8 cellular contexts compared by ENCODE assay signal in genomic region chr21:44454747-44455523, GRCh38. TPM values are rescaled to one million over a fixed set of nuclear protein-coding genes. Genes with fewer than 3 reads are reported as not detected.
DNase-seq lines count a peak whose midpoint lies in the region; ATAC-seq, FAIRE-seq and TF ChIP-seq lines count a peak whose summit lies in the region.

A gene with protein sequence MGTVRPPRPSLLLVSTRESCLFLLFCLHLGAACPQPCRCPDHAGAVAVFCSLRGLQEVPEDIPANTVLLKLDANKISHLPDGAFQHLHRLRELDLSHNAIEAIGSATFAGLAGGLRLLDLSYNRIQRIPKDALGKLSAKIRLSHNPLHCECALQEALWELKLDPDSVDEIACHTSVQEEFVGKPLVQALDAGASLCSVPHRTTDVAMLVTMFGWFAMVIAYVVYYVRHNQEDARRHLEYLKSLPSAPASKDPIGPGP (plus strand): TSS chr21:44455510. CDS start chr21:44456645, 1,135 bp downstream.

- H3K9me3 ChIP-seq in MM.1S (replicated peaks; ENCODE audit: insufficient read depth, low read length): no peaks in the 10 kb centered on the region
- no peaks in the 10 kb centered on the region for H3K9me3 ChIP-seq in K562 (replicated peaks; ENCODE audit: control insufficient read depth, insufficient read depth, low read depth, low read length)
- no peaks in the 10 kb centered on the region for H3K9me3 ChIP-seq in iPS-20b (ENCODE audit: insufficient read depth, low read depth, low read length)

- no peak for TF ChIP-seq EP300 in K562 (IDR thresholded peaks at IDR 0.05; ENCODE audit: low read length)

- CTCF ChIA-PET in K562 (lab: Yijun Ruan, JAX; ENCODE audit: low intra/inter-chr PET ratio): no interaction called here

- H3K79me2 ChIP-seq in MM.1S (ENCODE audit: low read length) (no peaks in the 10 kb centered on the region), K562 (ENCODE audit: control insufficient read depth, insufficient read depth, low read length) (no peaks in the 10 kb centered on the region)

- H3K36me3 ChIP-seq in MM.1S (replicated peaks; ENCODE audit: insufficient read depth, low read length) (no peaks in the 10 kb centered on the region), K562 (ENCODE audit: control insufficient read depth, insufficient read depth, low read length) (no peaks in the 10 kb centered on the region), iPS-20b (ENCODE audit: insufficient read depth, low read depth, low read length) (no peaks in the 10 kb centered on the region)

- no TSS peak for BruUV-seq in K562 (replicated peaks; lab: Mats Ljungman, UMichigan)

- POLR2A ChIA-PET in K562 (lab: Yijun Ruan, JAX): interaction anchor here (0.5 to 0.8 kb wide), 2 partner anchors 13 to 60 kb away, joined by 4 read pairs; no protein-coding TSS in a partner anchor

- H2AFZ ChIP-seq in MM.1S (ENCODE audit: low read length): 0 out of 2 replicates have a peak within 1 kb of the TSS, but pooled peaks have one; percentile 9
- no peak within 1 kb of the TSS for H2AFZ ChIP-seq in K562 (ENCODE audit: low read depth, low read length)

- WGBS in K562 (ENCODE audit: insufficient coverage, low coverage, missing lambda C conversion rate): 36% methylated on average over 22 of the region's 45 CpGs

- H3F3A ChIP-seq in MM.1S (ENCODE audit: insufficient read depth, low read length): no peaks in the 10 kb centered on the region

- H4K20me1 ChIP-seq in MM.1S (ENCODE audit: insufficient read depth, low read length) (no peaks in the 10 kb centered on the region), K562 (replicated peaks; ENCODE audit: control insufficient read depth, insufficient read depth, low read length) (peaks cover 3% of the 10 kb centered on the region; the same call in 1 of the 2 replicates)

- no peak for TF ChIP-seq POLR2A in K562 (conservative IDR thresholded peaks at IDR 0.05)

- DNase-seq in GDM1 (lab: John Stamatoyannopoulos, UW) (peak; percentile 72), MM.1S (peak; percentile 44), T-helper 9 cell (peak; percentile 82), K562 (ENCODE audit: extremely low read depth in 1 of 4, low spot score in 3 of 4) (peak; percentile 83 to 97 (median 96)), smooth muscle cell of the brain vasculature (ENCODE audit: low read depth, low spot score) (peak; percentile 47)

- no peak for FAIRE-seq in K562 (lab: Jason Lieb, UNC)

- H3K9me2 ChIP-seq in MM.1S (replicated peaks; ENCODE audit: insufficient read depth, low read length): no peaks in the 10 kb centered on the region

- intact Hi-C loops in K562 (cut with micrococcal nuclease): no loop called here

- no peak for TF ChIP-seq RAD21 in K562 (CRISPR knock-in tag; conservative IDR thresholded peaks at IDR 0.05 in 1 of 2, IDR thresholded peaks at IDR 0.05 in 1 of 2)

- peak; percentile 89 for ATAC-seq in K562
- no peak for ATAC-seq in HG03342 (IDR thresholded peaks at IDR 0.05; ENCODE audit: unreplicated experiment)
- no peak for ATAC-seq in GM19035 (IDR thresholded peaks at IDR 0.05; ENCODE audit: unreplicated experiment)

- H3K4me2 ChIP-seq in MM.1S (ENCODE audit: low read depth, low read length): peak within 1 kb of the TSS; percentile 22; the same call in 1 of the 2 replicates
- H3K4me2 ChIP-seq in K562 (ENCODE audit: insufficient read depth, low read length): no peak within 1 kb of the TSS

- H3K4me3 ChIP-seq in MM.1S (ENCODE audit: low read length): peak within 1 kb of the TSS; percentile 19; the same call in 1 of the 2 replicates
- H3K4me3 ChIP-seq in K562: peak within 1 kb of the TSS; percentile 14; the same call in 1 of the 2 replicates
- H3K4me3 ChIP-seq in iPS-20b (ENCODE audit: low read length): peak within 1 kb of the TSS; percentile 71

- H3K4me1 ChIP-seq in MM.1S (ENCODE audit: low read length) (no peaks in the 10 kb centered on the region), K562 (replicated peaks in 1 of 2; ENCODE audit: control insufficient read depth in 2 of 2, insufficient read depth in 2 of 2, low read length in 2 of 2) (peaks cover 0 to 23% of the 10 kb centered on the region in 2 experiments; a peak in 1 of 5 replicates), iPS-20b (ENCODE audit: insufficient read depth, low read length) (no peaks in the 10 kb centered on the region)

- H3K9me1 ChIP-seq in K562 (ENCODE audit: control insufficient read depth, insufficient read depth, low read length): no peaks in the 10 kb centered on the region

- H3K27me3 ChIP-seq in MM.1S (replicated peaks; ENCODE audit: insufficient read depth, low read length): peaks cover 92% of the 10 kb centered on the region
- H3K27me3 ChIP-seq in K562 (ENCODE audit: control insufficient read depth in 2 of 2, insufficient read depth in 2 of 2, low read length in 2 of 2): peaks cover 25 to 57% of the 10 kb centered on the region in 2 experiments; a peak in 4 of 5 replicates
- H3K27me3 ChIP-seq in iPS-20b (ENCODE audit: insufficient read depth, low read length): peaks cover 15% of the 10 kb centered on the region

- no peak within 1 kb of the TSS for H3K9ac ChIP-seq in MM.1S (ENCODE audit: low read length)
- H3K9ac ChIP-seq in K562 (ENCODE audit: insufficient read depth in 1 of 2, low read depth in 2 of 2, low read length in 2 of 2): no peak within 1 kb of the TSS
- no peak within 1 kb of the TSS for H3K9ac ChIP-seq in iPS-20b (ENCODE audit: low read depth, low read length)

- in situ Hi-C loops in K562 (cut with MboI): no loop called here

- TF ChIP-seq CTCF in MM.1S (IDR thresholded peaks at IDR 0.05; ENCODE audit: low read length) (no peak), K562 (IDR thresholded peaks at IDR 0.05 in 2 of 3, conservative IDR thresholded peaks at IDR 0.05 in 1 of 3; ENCODE audit: insufficient read depth in 2 of 3, low read depth in 1 of 3, low read length in 3 of 3) (no peak)

- H3K27ac ChIP-seq in MM.1S (ENCODE audit: low read length) (no peak within 1 kb of the TSS), K562 (ENCODE audit: extremely low read depth, low read depth, low read length) (no peak within 1 kb of the TSS), iPS-20b (ENCODE audit: low read length) (no peak within 1 kb of the TSS)

TF ChIP-seq in K562, 482 proteins besides CTCF, POLR2A, EP300 and RAD21:
- TF ChIP-seq SREBF2 (CRISPR knock-in tag; IDR thresholded peaks at IDR 0.05): no peak
- TF ChIP-seq, protein P1, sequence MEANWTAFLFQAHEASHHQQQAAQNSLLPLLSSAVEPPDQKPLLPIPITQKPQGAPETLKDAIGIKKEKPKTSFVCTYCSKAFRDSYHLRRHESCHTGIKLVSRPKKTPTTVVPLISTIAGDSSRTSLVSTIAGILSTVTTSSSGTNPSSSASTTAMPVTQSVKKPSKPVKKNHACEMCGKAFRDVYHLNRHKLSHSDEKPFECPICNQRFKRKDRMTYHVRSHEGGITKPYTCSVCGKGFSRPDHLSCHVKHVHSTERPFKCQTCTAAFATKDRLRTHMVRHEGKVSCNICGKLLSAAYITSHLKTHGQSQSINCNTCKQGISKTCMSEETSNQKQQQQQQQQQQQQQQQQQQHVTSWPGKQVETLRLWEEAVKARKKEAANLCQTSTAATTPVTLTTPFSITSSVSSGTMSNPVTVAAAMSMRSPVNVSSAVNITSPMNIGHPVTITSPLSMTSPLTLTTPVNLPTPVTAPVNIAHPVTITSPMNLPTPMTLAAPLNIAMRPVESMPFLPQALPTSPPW (CRISPR knock-in tag; IDR thresholded peaks at IDR 0.05): peak; percentile 44
TF ChIP-seq in K562: peak in this region for 1.

RNA-seq across cellular contexts. Expression of the gene that starts here (rescaled TPM):
- 0.07 and 0.25 TPM in 2 replicates for total RNA-seq in K562 (2011; cell fraction: chromatin; rRNA removed; ENCODE audit: low replicate concordance)
- 0.17 and 0.26 TPM in 2 replicates for total RNA-seq in K562 (2011; cell fraction: nucleolus; rRNA removed)
- total RNA-seq in K562 (2011; cell fraction: nucleoplasm; rRNA removed): 0.07 and 0.15 TPM in 2 replicates
- total RNA-seq in K562 (2014; rRNA removed) (not detected in 2 replicates), K562 (2014; rRNA removed; fragmentation: Illumina TruSeq; extraction: Trizol) (not detected in 2 replicates), K562 (2015; rRNA removed; fragmentation: Illumina TruSeq; extraction: Trizol) (not detected in 2 replicates), K562 (2021) (0.04 TPM in 2 replicates)
- polyA plus RNA-seq in K562 (2011; rRNA removed) (0.03 and 0.04 TPM in 2 replicates), K562 (2014; fragmentation: Illumina TruSeq; extraction: Trizol) (not detected in 2 replicates), K562 (2014; fragmentation: Nextera tagmentation; extraction: Ambion mirVana) (not detected), K562 (2014; rRNA removed) (0.03 TPM in 1 of 2 replicates, not detected in the other)
- polyA plus RNA-seq in K562 (2011; cell fraction: cytosol; rRNA removed): 0.04 and 0.07 TPM in 2 replicates
- 0.03 and 0.04 TPM in 2 replicates for polyA plus RNA-seq in K562 (2011; cell fraction: nucleus; rRNA removed)
- polyA plus RNA-seq in K562 (2012): 0.03 and 0.04 TPM in 2 replicates
- polyA minus RNA-seq in K562 (2011; rRNA and poly(A)+ RNA removed): 0.07 TPM in 1 of 2 replicates, not detected in the other
- not detected in 2 replicates for polyA minus RNA-seq in K562 (2011; cell fraction: cytosol; rRNA and poly(A)+ RNA removed)
- under 0.01 and 0.13 TPM in 2 replicates for polyA minus RNA-seq in K562 (2011; cell fraction: nucleus; rRNA and poly(A)+ RNA removed)

Comparison
In these comparisons a context has a peak if more than half of its experiments do, and no peak if none do; other contexts are left out.
1. Peak in DNase-seq, ATAC-seq and H3K4me3 ChIP-seq in K562; RNA of the gene not detected or under 1 TPM.
2. DNase-seq: peak in every context shown above with its lines; median percentile 96 in K562; 82 in T-helper 9 cell; 72 in GDM1; 47 in smooth muscle cell of the brain vasculature; 44 in MM.1S.
3. H3K4me3 ChIP-seq: peak in every context shown above with its lines; median percentile 71 in iPS-20b; 19 in MM.1S; 14 in K562.